Comparison of ENCODE assay signal across 8 cellular contexts in genomic region chr2:63050916-63051794, GRCh38. TPM values are rescaled to one million over a fixed set of nuclear protein-coding genes. Genes with fewer than 3 reads are reported as not detected.
DNase-seq lines count a peak whose midpoint lies in the region; ATAC-seq, FAIRE-seq and TF ChIP-seq lines count a peak whose summit lies in the region.

No MANE protein-coding gene starts in this region.

- FAIRE-seq in GM12878 (lab: Jason Lieb, UNC) = no peak

- H3K18ac ChIP-seq in mesenchymal stem cell (ENCODE audit: low read depth in 1 of 2, low read length in 2 of 2) = no peak overlapping the region

- no peak overlapping the region for H3K23ac ChIP-seq in mesenchymal stem cell (ENCODE audit: low read length in 2 of 2)

- no peak overlapping the region for H3K14ac ChIP-seq in mesenchymal stem cell (ENCODE audit: low read length in 2 of 2)

- H3K9ac ChIP-seq in GM12878 (ENCODE audit: control insufficient read depth, insufficient read depth, low read length) (peak overlapping the region; percentile 58; the same call in 1 of the 2 replicates), mesenchymal stem cell (ENCODE audit: low read length) (peak overlapping the region; percentile 48)

- no peaks in the 10 kb centered on the region for H3K79me2 ChIP-seq in GM12878 (ENCODE audit: control insufficient read depth, insufficient read depth, low read length)

- H3K79me1 ChIP-seq in mesenchymal stem cell (replicated peaks; ENCODE audit: low read length, poor library complexity, severe bottlenecking) = no peaks in the 10 kb centered on the region

- H3K27ac ChIP-seq in GM12878 (ENCODE audit: control insufficient read depth, insufficient read depth) = no peak overlapping the region
- H3K27ac ChIP-seq in mesenchymal stem cell (ENCODE audit: low read length, poor library complexity, severe bottlenecking) = no peak overlapping the region

- peaks cover 86% of the 10 kb centered on the region for H3K27me3 ChIP-seq in BE2C
- H3K27me3 ChIP-seq in GM12878 (replicated peaks in 1 of 2; ENCODE audit: control insufficient read depth in 2 of 2, insufficient read depth in 2 of 2, low read length in 1 of 2) = peaks cover 0 to 28% of the 10 kb centered on the region in 2 experiments
- H3K27me3 ChIP-seq in mesenchymal stem cell (ENCODE audit: control insufficient read depth in 1 of 2, insufficient read depth in 1 of 2, low read length in 2 of 2) = peaks cover 87 to 94% of the 10 kb centered on the region in 2 experiments

- in situ Hi-C loops in GM12878 (cut with MboI) = no loop called here

- SMC1A ChIA-PET in GM12878 (lab: Charles Lee; ENCODE audit: uncharacterized antibody, unreplicated experiment) = interaction anchor here (0.8 to 1.6 kb wide), 4 partner anchors 11 to 436 kb away, joined by 3 to 5 read pairs (median 5); no protein-coding TSS in a partner anchor

- H2BK120ac ChIP-seq in mesenchymal stem cell (ENCODE audit: low read depth, low read length) = no peak overlapping the region

- ATAC-seq in GM19025 (IDR thresholded peaks at IDR 0.05; ENCODE audit: low read depth, unreplicated experiment) (peak; percentile 11), GM12878 (peak; percentile 18), HG03135 (IDR thresholded peaks at IDR 0.05; ENCODE audit: unreplicated experiment) (no peak), HG03342 (IDR thresholded peaks at IDR 0.05; ENCODE audit: unreplicated experiment) (no peak)

- CTCF ChIA-PET in GM12878 (lab: Yijun Ruan, JAX) = interaction anchor here (0.9 to 1.1 kb wide), 2 partner anchors 28 to 593 kb away, joined by 3 to 4 read pairs; no protein-coding TSS in a partner anchor

- H3K4me1 ChIP-seq in BE2C (no peaks in the 10 kb centered on the region), GM12878 (ENCODE audit: control insufficient read depth, insufficient read depth, low read length) (peaks cover 8% of the 10 kb centered on the region), mesenchymal stem cell (ENCODE audit: control insufficient read depth, insufficient read depth, low read depth, low read length) (peaks cover 47% of the 10 kb centered on the region)

- no peak for TF ChIP-seq POLR2A in GM12878 (IDR thresholded peaks at IDR 0.05; ENCODE audit: low read depth, low read length)

- no peak for TF ChIP-seq RAD21 in Ishikawa (IDR thresholded peaks at IDR 0.05; ENCODE audit: low read depth)
- no peak for TF ChIP-seq RAD21 in GM12878 (IDR thresholded peaks at IDR 0.05; ENCODE audit: insufficient read depth, low read depth, low read length)

- H3K36me3 ChIP-seq in BE2C = no peaks in the 10 kb centered on the region
- H3K36me3 ChIP-seq in GM12878 (ENCODE audit: control insufficient read depth in 2 of 2, insufficient read depth in 2 of 2, low read length in 1 of 2) = no peaks in the 10 kb centered on the region; a peak in 1 of 4 replicates
- peaks cover 8 to 13% of the 10 kb centered on the region in 2 experiments for H3K36me3 ChIP-seq in mesenchymal stem cell (ENCODE audit: control insufficient read depth in 1 of 2, insufficient read depth in 2 of 2, low read depth in 1 of 2, low read length in 2 of 2)

- DNase-seq in BE2C = no peak
- no peak for DNase-seq in GM12878 (ENCODE audit: low read depth, low spot score)
- DNase-seq in mesenchymal stem cell = peak; percentile 31
- no peak for DNase-seq in COR-L47 (lab: John Stamatoyannopoulos, UW)

- TF ChIP-seq CTCF in BE2C (IDR thresholded peaks at IDR 0.05; ENCODE audit: low read depth, low read length) (no peak), GM12878 (IDR thresholded peaks at IDR 0.05 in 2 of 3, conservative IDR thresholded peaks at IDR 0.05 in 1 of 3; ENCODE audit: control insufficient read depth in 2 of 3, extremely low read depth in 1 of 3, insufficient read depth in 1 of 3, low read depth in 3 of 3, low read length in 3 of 3) (no peak)

- RAD21 ChIA-PET in GM12878 (lab: Charles Lee; ENCODE audit: unreplicated experiment) = interaction anchor here (0.7 to 1.2 kb wide), 2 partner anchors 206 to 263 kb away, joined by 3 read pairs; no protein-coding TSS in a partner anchor

- BruUV-seq in GM12878 (replicated peaks; lab: Mats Ljungman, UMichigan) = TSS peak; percentile 53

- no peak overlapping the region for H2AK5ac ChIP-seq in mesenchymal stem cell (ENCODE audit: low read length, severe bottlenecking)

- intact Hi-C loops in GM12878 (cut with micrococcal nuclease; ENCODE audit: unreplicated experiment) = loop anchor here (10.0 kb wide), 2 partner anchors 266 to 596 kb away; no protein-coding TSS in a partner anchor

- no peaks in the 10 kb centered on the region for H4K20me1 ChIP-seq in GM12878 (ENCODE audit: control insufficient read depth, insufficient read depth)

- no peak overlapping the region for H2BK15ac ChIP-seq in mesenchymal stem cell (ENCODE audit: low read depth, poor library complexity, severe bottlenecking)

- POLR2A ChIA-PET in GM12878 (lab: Charles Lee) = interaction anchor here (0.6 kb wide), 3 partner anchors 291 to 669 kb away, joined by 3 read pairs; no protein-coding TSS in a partner anchor

- no peak overlapping the region for H2BK5ac ChIP-seq in mesenchymal stem cell (ENCODE audit: low read depth, low read length, poor library complexity, severe bottlenecking)

- TF ChIP-seq EP300 in Ishikawa (IDR thresholded peaks at IDR 0.05; ENCODE audit: borderline replicate concordance) (no peak), GM12878 (IDR thresholded peaks at IDR 0.05; ENCODE audit: borderline replicate concordance in 1 of 2, control insufficient read depth in 1 of 2, low read depth in 2 of 2, low read length in 2 of 2) (no peak)

- H3K4me2 ChIP-seq in GM12878 (ENCODE audit: control insufficient read depth, insufficient read depth) = peak overlapping the region; percentile 90
- H3K4me2 ChIP-seq in mesenchymal stem cell (ENCODE audit: low read length, poor library complexity, severe bottlenecking) = peak overlapping the region; percentile 78

- peak overlapping the region; percentile 48 for H3K4me3 ChIP-seq in BE2C (ENCODE audit: low read depth, low read length)
- peak overlapping the region; percentile 83 for H3K4me3 ChIP-seq in GM12878
- H3K4me3 ChIP-seq in mesenchymal stem cell (ENCODE audit: insufficient read depth in 1 of 2, low read depth in 1 of 2, low read length in 2 of 2) = peak overlapping the region; percentile 49 to 76

- no peaks in the 10 kb centered on the region for H3K9me3 ChIP-seq in BE2C
- H3K9me3 ChIP-seq in GM12878 (replicated peaks; ENCODE audit: control insufficient read depth, insufficient read depth, low read length) = no peaks in the 10 kb centered on the region; the same call in 2 of the 3 replicates
- no peaks in the 10 kb centered on the region for H3K9me3 ChIP-seq in mesenchymal stem cell (ENCODE audit: control insufficient read depth, low read length)

- H4K8ac ChIP-seq in mesenchymal stem cell (ENCODE audit: low read length) = no peak overlapping the region

- H2AFZ ChIP-seq in GM12878 (ENCODE audit: control insufficient read depth, low read depth, low read length) (peak overlapping the region; percentile 95), mesenchymal stem cell (ENCODE audit: low read depth, low read length) (no peak overlapping the region)

- H2BK12ac ChIP-seq in mesenchymal stem cell (ENCODE audit: low read length in 2 of 2) = no peak overlapping the region

- WGBS in GM12878 (ENCODE audit: insufficient coverage, insufficient replicate concordance, low lambda C conversion rate, missing lambda C conversion rate) = 11% methylated on average over 46 of the region's 50 CpGs
- WGBS in mesenchymal stem cell = under 1% methylated on average over 42 of the region's 50 CpGs

- no peak overlapping the region for H3K4ac ChIP-seq in mesenchymal stem cell (ENCODE audit: low read depth in 1 of 2, low read length in 2 of 2)

- H4K91ac ChIP-seq in mesenchymal stem cell (ENCODE audit: low read length) = no peak overlapping the region

TF ChIP-seq in Ishikawa, 13 proteins besides CTCF, POLR2A, EP300 and RAD21:
- TF ChIP-seq ZBTB7A (IDR thresholded peaks at IDR 0.05; ENCODE audit: low read depth) (peak; percentile 82; the same call in 1 of the 2 replicates), MAX (IDR thresholded peaks at IDR 0.05) (no peak)

TF ChIP-seq in GM12878, 131 proteins besides CTCF, POLR2A, EP300 and RAD21 (continues in another document):
- TF ChIP-seq JUNB (IDR thresholded peaks at IDR 0.05) = no peak
- TF ChIP-seq MLLT1 (IDR thresholded peaks at IDR 0.05) = 0 out of 2 replicates have a peak, but pooled peaks have one; percentile 42
- TF ChIP-seq HCFC1 (IDR thresholded peaks at IDR 0.05; ENCODE audit: low read length) = no peak

RNA-seq across cellular contexts. Expression of gene OTX1, which starts 0.5 kb away (rescaled TPM):
- polyA plus RNA-seq in BE2C (2012; ENCODE audit: insufficient read depth, insufficient read length, low read depth) = not detected
- 4.4 and 11.1 TPM in 2 replicates for total RNA-seq in GM12878 (2013; cell fraction: nucleolus; rRNA removed)
- 0.49 TPM in 1 of 2 replicates, not detected in the other for total RNA-seq in GM12878 (2014; rRNA removed)
- 0.04 TPM in 1 of 2 replicates, not detected in the other for total RNA-seq in GM12878 (2014; rRNA removed; fragmentation: Illumina TruSeq; extraction: Trizol)
- total RNA-seq in GM12878 (2021) = 0.35 and 0.67 TPM in 2 replicates
- not detected for polyA plus RNA-seq in GM12878 (2011; ENCODE audit: low read depth)
- polyA plus RNA-seq in GM12878 (2011; rRNA removed) = 0.26 TPM in 1 of 2 replicates, not detected in the other
- polyA plus RNA-seq in GM12878 (2011; cell fraction: cytosol; rRNA removed) = 0.12 and 0.28 TPM in 2 replicates
- 2.3 and 3.1 TPM in 2 replicates for polyA plus RNA-seq in GM12878 (2011; cell fraction: nucleus; rRNA removed)
- polyA plus RNA-seq in GM12878 (2012) = 0.12 and 0.28 TPM in 2 replicates
- 0.06 TPM in 1 of 2 replicates, not detected in the other for polyA plus RNA-seq in GM12878 (2014; fragmentation: Illumina TruSeq; extraction: Trizol)
- under 1 TPM in 1 of 2 experiments, not detected in 1; 0.04 TPM for polyA plus RNA-seq in GM12878 (2014; fragmentation: Nextera tagmentation; extraction: Ambion mirVana)
- 0.09 and 0.33 TPM in 2 replicates for polyA plus RNA-seq in GM12878 (2014; rRNA removed)
- polyA plus RNA-seq in GM12878 (2016; fragmentation: Nextera tagmentation; extraction: Ambion mirVana) = under 1 TPM; 0.20 to 0.35 TPM
- 0.37 and 1.6 TPM in 2 replicates for polyA minus RNA-seq in GM12878 (2011; rRNA and poly(A)+ RNA removed)
- polyA minus RNA-seq in GM12878 (2011; cell fraction: cytosol; rRNA and poly(A)+ RNA removed) = 0.40 and 1.2 TPM in 2 replicates
- polyA minus RNA-seq in GM12878 (2011; cell fraction: nucleus; rRNA and poly(A)+ RNA removed) = 6.9 and 10.2 TPM in 2 replicates
- 0.01 TPM for polyA plus RNA-seq in mesenchymal stem cell (2013, experiment 1 of 2)
- polyA plus RNA-seq in mesenchymal stem cell (2013, experiment 2 of 2) = not detected

Comparison
In these comparisons a context has a peak if more than half of its experiments do, and no peak if none do; other contexts are left out.
1. ATAC-seq: peak in GM19025 (single experiment) and GM12878 (single experiment); none in HG03135 (single experiment) and HG03342 (single experiment).
2. Peak in every context shown above with its lines, with median percentiles within 50 percentile points of each other: H3K4me3 ChIP-seq.